In genomic region chr7:96321041-96321669, GRCh38 we compare ENCODE assay signal across 8 cellular contexts. TPM values are rescaled to one million over a fixed set of nuclear protein-coding genes. Genes with fewer than 3 reads are reported as not detected.
A peak's percentile ranks its signal among the peaks of the same experiment; 100 is the strongest.
DNase-seq lines count a peak whose midpoint lies in the region; ATAC-seq, FAIRE-seq and TF ChIP-seq lines count a peak whose summit lies in the region.

No MANE protein-coding gene starts in this region.

- no peaks in the 10 kb centered on the region for H3K9me3 ChIP-seq in A549

- peaks cover 10% of the 10 kb centered on the region for H3K4me1 ChIP-seq in A549

- H3K27ac ChIP-seq in A549 (peak overlapping the region; percentile 97 to 99), layer of hippocampus (ENCODE audit: low read depth, low read length) (peak overlapping the region; percentile 95)

- TF ChIP-seq RAD21 in A549 (conservative IDR thresholded peaks at IDR 0.05 in 1 of 2, IDR thresholded peaks at IDR 0.05 in 1 of 2): no peak

- no peak for TF ChIP-seq EP300 in A549 (IDR thresholded peaks at IDR 0.05)

- H3K4me3 ChIP-seq in A549: peak overlapping the region; percentile 93
- peak overlapping the region; percentile 90 for H3K4me3 ChIP-seq in choroid plexus epithelial cell (ENCODE audit: low read depth, low read length)

- TF ChIP-seq POLR2A in A549 (IDR thresholded peaks at IDR 0.05; ENCODE audit: low read length) (peak; percentile 54), GM15510 (IDR thresholded peaks at IDR 0.05; ENCODE audit: borderline replicate concordance, extremely low read depth, insufficient read length) (peak; percentile 27)

- POLR2A ChIA-PET in A549 (lab: Yijun Ruan, JAX): no interaction called here

- CTCF ChIA-PET in A549 (lab: Yijun Ruan, JAX): no interaction called here

- H3K27me3 ChIP-seq in layer of hippocampus (ENCODE audit: control insufficient read depth, insufficient read depth, low read length): no peaks in the 10 kb centered on the region

- FAIRE-seq in A549 (lab: Jason Lieb, UNC): no peak

- peak; percentile 79 to 84 for ATAC-seq in A549
- ATAC-seq in HG02885 (IDR thresholded peaks at IDR 0.05; ENCODE audit: poor library complexity, unreplicated experiment): peak; percentile 46

- WGBS in A549 (ENCODE audit: missing lambda C conversion rate): 0% methylated on average over 9 of the region's 22 CpGs

- peak overlapping the region; percentile 98 for H3K4me2 ChIP-seq in A549

- TF ChIP-seq CTCF in A549 (IDR thresholded peaks at IDR 0.05) (no peak), choroid plexus epithelial cell (conservative IDR thresholded peaks at IDR 0.05; ENCODE audit: low read depth, low read length) (no peak)

- DNase-seq in A549 (ENCODE audit: low read depth in 1 of 2, low spot score in 1 of 2): peak; percentile 84 to 86
- DNase-seq in NCI-H1694 (lab: John Stamatoyannopoulos, UW): peak; percentile 81
- DNase-seq in T-helper 9 cell: peak; percentile 24
- DNase-seq in choroid plexus epithelial cell (ENCODE audit: low read depth): peak; percentile 83
- peak; percentile 57 for DNase-seq in stimulated activated CD4-positive, alpha-beta T cell treated with anti-CD3 and anti-CD28 coated beads, Interleukin-1b, Interleukin-23, amount 100 ng/mL, for 48 hours

TF ChIP-seq in A549, 52 proteins besides CTCF, POLR2A, EP300 and RAD21:
- no peak for TF ChIP-seq HES2 (IDR thresholded peaks at IDR 0.05)
- TF ChIP-seq NFE2L2 (conservative IDR thresholded peaks at IDR 0.05; ENCODE audit: low read length): no peak
- TF ChIP-seq PBX3 (IDR thresholded peaks at IDR 0.05): no peak
- TF ChIP-seq BHLHE40 (IDR thresholded peaks at IDR 0.05; ENCODE audit: low read depth, low read length): no peak
TF ChIP-seq in A549: peak in this region for 0.

RNA-seq across cellular contexts. Expression of gene SLC25A13, which starts 0.7 kb away (rescaled TPM):
- 51.0 and 53.0 TPM in 2 replicates for polyA plus RNA-seq in A549 (2011; rRNA removed)
- 16.2 and 19.6 TPM in 2 replicates for polyA plus RNA-seq in A549 (2012; cell fraction: cytosol; rRNA removed)
- 11.4 and 21.5 TPM in 2 replicates for polyA plus RNA-seq in A549 (2012; cell fraction: nucleus; rRNA removed)
- polyA plus RNA-seq in A549 (2017; fragmentation: RNase III; extraction: RNeasy Plus Mini Kit Qiagen cat#74134 plus additional on column Dnase treatment): 31.3 to 32.7 TPM (median 32.2 TPM) in 3 replicates
- polyA minus RNA-seq in A549 (2011; rRNA and poly(A)+ RNA removed): 24.7 and 26.8 TPM in 2 replicates

Comparison
In these comparisons a context has a peak if more than half of its experiments do, and no peak if none do; other contexts are left out.
1. Peak in every context shown above with its lines: DNase-seq, ATAC-seq, H3K4me3 ChIP-seq and H3K27ac ChIP-seq.
2. DNase-seq: peak in every context shown above with its lines; median percentile 85 in A549; 83 in choroid plexus epithelial cell; 81 in NCI-H1694; 57 in stimulated activated CD4-positive, alpha-beta T cell treated with anti-CD3 and anti-CD28 coated beads, Interleukin-1b, Interleukin-23, amount 100 ng/mL, for 48 hours; 24 in T-helper 9 cell.